1 cellular context compared by ENCODE assay signal in genomic region chr4:184371390-184371787, GRCh38.
TF ChIP-seq lines count a peak whose summit lies in the region.

No MANE protein-coding gene starts in this region.

TF ChIP-seq in K562, 482 proteins besides CTCF, POLR2A, EP300 and RAD21 (continued from another document):
- no peak for TF ChIP-seq SIX5 (IDR thresholded peaks at IDR 0.05; ENCODE audit: borderline replicate concordance in 1 of 2, insufficient read depth in 1 of 2, low read depth in 1 of 2, low read length in 2 of 2)
